1 cellular context compared by ENCODE assay signal in the genomic region with DNA sequence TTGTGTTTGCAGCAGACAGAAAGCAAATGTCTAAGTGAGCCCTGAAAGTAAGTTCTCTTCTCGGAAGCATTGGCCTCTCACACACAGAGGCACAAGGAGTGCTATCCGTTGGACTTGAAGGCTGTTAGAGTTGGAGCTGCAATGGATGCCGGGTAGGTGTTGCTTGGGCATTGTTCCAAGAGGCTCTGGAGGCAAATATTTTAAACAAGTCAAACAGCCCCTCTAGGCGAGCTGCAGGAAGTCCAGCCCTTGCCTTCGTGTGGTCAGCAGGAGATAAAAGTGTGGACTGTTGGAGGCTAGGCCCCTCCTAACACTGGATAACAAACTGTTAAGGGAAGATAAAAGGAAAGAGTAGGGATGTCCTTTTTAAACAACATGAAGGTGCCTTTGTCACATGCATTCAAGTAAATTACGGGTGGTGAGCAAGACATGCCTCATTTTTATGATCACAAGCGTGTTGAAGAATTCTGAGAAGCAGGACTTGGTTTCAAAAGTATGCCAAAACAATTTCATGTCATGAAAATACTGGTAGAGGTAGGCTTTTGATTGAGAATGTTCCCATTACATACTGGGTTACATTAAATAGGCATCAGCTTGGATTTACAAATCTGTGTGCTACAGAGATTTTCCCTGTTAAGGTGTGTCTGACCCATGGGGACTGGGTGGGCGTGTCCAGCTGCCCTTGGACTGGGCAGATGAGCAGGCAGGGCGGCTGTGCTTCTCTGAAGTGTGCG.
TF ChIP-seq lines count a peak whose summit lies in the region.

No MANE protein-coding gene starts in this region.

TF ChIP-seq in HepG2, 621 proteins besides CTCF, POLR2A, EP300 and RAD21 (continued from another document and continues in another):
- peak; percentile 28; the same call in 1 of the 2 replicates for TF ChIP-seq TFAP4 (IDR thresholded peaks at IDR 0.05; ENCODE audit: borderline replicate concordance, low read depth)
- peak; percentile 92 for TF ChIP-seq ZBTB7B (CRISPR knock-in tag; IDR thresholded peaks at IDR 0.05)
- TF ChIP-seq DNMT3B (CRISPR knock-in tag; conservative IDR thresholded peaks at IDR 0.05): no peak; the same call in 1 of the 2 replicates
- TF ChIP-seq, protein P1, sequence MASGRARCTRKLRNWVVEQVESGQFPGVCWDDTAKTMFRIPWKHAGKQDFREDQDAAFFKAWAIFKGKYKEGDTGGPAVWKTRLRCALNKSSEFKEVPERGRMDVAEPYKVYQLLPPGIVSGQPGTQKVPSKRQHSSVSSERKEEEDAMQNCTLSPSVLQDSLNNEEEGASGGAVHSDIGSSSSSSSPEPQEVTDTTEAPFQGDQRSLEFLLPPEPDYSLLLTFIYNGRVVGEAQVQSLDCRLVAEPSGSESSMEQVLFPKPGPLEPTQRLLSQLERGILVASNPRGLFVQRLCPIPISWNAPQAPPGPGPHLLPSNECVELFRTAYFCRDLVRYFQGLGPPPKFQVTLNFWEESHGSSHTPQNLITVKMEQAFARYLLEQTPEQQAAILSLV (CRISPR knock-in tag; IDR thresholded peaks at IDR 0.05; ENCODE audit: borderline replicate concordance): no peak
- TF ChIP-seq TBX2 (CRISPR knock-in tag; IDR thresholded peaks at IDR 0.05; ENCODE audit: borderline replicate concordance): peak; percentile 98
- no peak for TF ChIP-seq ZFP37 (CRISPR knock-in tag; IDR thresholded peaks at IDR 0.05; ENCODE audit: borderline replicate concordance)
- peak; percentile 66; the same call in 1 of the 2 replicates for TF ChIP-seq TARDBP (CRISPR knock-in tag; IDR thresholded peaks at IDR 0.05)
- TF ChIP-seq, protein P2, sequence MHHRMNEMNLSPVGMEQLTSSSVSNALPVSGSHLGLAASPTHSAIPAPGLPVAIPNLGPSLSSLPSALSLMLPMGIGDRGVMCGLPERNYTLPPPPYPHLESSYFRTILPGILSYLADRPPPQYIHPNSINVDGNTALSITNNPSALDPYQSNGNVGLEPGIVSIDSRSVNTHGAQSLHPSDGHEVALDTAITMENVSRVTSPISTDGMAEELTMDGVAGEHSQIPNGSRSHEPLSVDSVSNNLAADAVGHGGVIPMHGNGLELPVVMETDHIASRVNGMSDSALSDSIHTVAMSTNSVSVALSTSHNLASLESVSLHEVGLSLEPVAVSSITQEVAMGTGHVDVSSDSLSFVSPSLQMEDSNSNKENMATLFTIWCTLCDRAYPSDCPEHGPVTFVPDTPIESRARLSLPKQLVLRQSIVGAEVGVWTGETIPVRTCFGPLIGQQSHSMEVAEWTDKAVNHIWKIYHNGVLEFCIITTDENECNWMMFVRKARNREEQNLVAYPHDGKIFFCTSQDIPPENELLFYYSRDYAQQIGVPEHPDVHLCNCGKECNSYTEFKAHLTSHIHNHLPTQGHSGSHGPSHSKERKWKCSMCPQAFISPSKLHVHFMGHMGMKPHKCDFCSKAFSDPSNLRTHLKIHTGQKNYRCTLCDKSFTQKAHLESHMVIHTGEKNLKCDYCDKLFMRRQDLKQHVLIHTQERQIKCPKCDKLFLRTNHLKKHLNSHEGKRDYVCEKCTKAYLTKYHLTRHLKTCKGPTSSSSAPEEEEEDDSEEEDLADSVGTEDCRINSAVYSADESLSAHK (CRISPR knock-in tag; IDR thresholded peaks at IDR 0.05; ENCODE audit: borderline replicate concordance): no peak
- TF ChIP-seq ZNF616 (CRISPR knock-in tag; IDR thresholded peaks at IDR 0.05; ENCODE audit: low read depth): 0 out of 2 replicates have a peak, but pooled peaks have one; percentile 22
- 0 out of 2 replicates have a peak, but pooled peaks have one; percentile 16 for TF ChIP-seq ZBTB25 (CRISPR knock-in tag; IDR thresholded peaks at IDR 0.05)
- TF ChIP-seq HOXD1 (CRISPR knock-in tag; IDR thresholded peaks at IDR 0.05): no peak
- peak; percentile 84 for TF ChIP-seq NFIC (IDR thresholded peaks at IDR 0.05; ENCODE audit: low read length)
- TF ChIP-seq SKI (IDR thresholded peaks at IDR 0.05; ENCODE audit: partially characterized antibody): no peak
- TF ChIP-seq IRF2 (CRISPR knock-in tag; IDR thresholded peaks at IDR 0.05): peak; percentile 66
- peak; percentile 66; the same call in 1 of the 2 replicates for TF ChIP-seq CBFB (CRISPR knock-in tag; IDR thresholded peaks at IDR 0.05)
- TF ChIP-seq ATF7-NPFF (CRISPR knock-in tag; IDR thresholded peaks at IDR 0.05; ENCODE audit: low read depth): no peak
- peak; percentile 40 for TF ChIP-seq RBM22 (optimal IDR thresholded peaks at IDR 0.05; ENCODE audit: low read length)
- TF ChIP-seq HNRNPL (IDR thresholded peaks at IDR 0.05; ENCODE audit: low read depth, low read length): no peak
- TF ChIP-seq GPN1 (CRISPR knock-in tag; IDR thresholded peaks at IDR 0.05; ENCODE audit: borderline replicate concordance): no peak
- no peak for TF ChIP-seq PCBP1 (IDR thresholded peaks at IDR 0.05; ENCODE audit: borderline replicate concordance, low read depth, low read length)
- TF ChIP-seq RARA (CRISPR knock-in tag; IDR thresholded peaks at IDR 0.05): peak; percentile 72
- TF ChIP-seq ZGPAT (CRISPR knock-in tag; IDR thresholded peaks at IDR 0.05): peak; percentile 56
- TF ChIP-seq, protein P3, sequence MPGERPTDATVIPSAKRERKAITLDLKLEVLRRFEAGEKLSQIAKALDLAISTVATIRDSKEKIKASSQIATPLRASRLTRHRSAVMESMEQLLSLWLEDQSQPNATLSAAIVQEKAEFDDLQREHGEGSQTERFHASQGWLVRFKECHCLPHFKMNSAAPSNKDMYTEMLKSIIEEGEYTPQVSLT (CRISPR knock-in tag; IDR thresholded peaks at IDR 0.05; ENCODE audit: borderline replicate concordance, low read depth): no peak
- TF ChIP-seq ZFP41 (CRISPR knock-in tag; IDR thresholded peaks at IDR 0.05; ENCODE audit: borderline replicate concordance): no peak
- TF ChIP-seq ARID3A (IDR thresholded peaks at IDR 0.05; ENCODE audit: low read depth, low read length): no peak
- TF ChIP-seq, protein P4, sequence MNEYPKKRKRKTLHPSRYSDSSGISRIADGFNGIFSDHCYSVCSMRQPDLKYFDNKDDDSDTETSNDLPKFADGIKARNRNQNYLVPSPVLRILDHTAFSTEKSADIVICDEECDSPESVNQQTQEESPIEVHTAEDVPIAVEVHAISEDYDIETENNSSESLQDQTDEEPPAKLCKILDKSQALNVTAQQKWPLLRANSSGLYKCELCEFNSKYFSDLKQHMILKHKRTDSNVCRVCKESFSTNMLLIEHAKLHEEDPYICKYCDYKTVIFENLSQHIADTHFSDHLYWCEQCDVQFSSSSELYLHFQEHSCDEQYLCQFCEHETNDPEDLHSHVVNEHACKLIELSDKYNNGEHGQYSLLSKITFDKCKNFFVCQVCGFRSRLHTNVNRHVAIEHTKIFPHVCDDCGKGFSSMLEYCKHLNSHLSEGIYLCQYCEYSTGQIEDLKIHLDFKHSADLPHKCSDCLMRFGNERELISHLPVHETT (CRISPR knock-in tag; conservative IDR thresholded peaks at IDR 0.05): 0 out of 2 replicates have a peak, but pooled peaks have one; percentile 12
- no peak for TF ChIP-seq TAF15 (IDR thresholded peaks at IDR 0.05; ENCODE audit: low read depth, low read length, poor library complexity, severe bottlenecking)
- peak; percentile 76 for TF ChIP-seq SAP130 (CRISPR knock-in tag; IDR thresholded peaks at IDR 0.05; ENCODE audit: low read depth)
- peak; percentile 75; the same call in 1 of the 2 replicates for TF ChIP-seq MTA1 (CRISPR knock-in tag; IDR thresholded peaks at IDR 0.05; ENCODE audit: borderline replicate concordance)
- 0 out of 2 replicates have a peak, but pooled peaks have one; percentile 88 for TF ChIP-seq ZMAT3 (CRISPR knock-in tag; conservative IDR thresholded peaks at IDR 0.05)
- peak; percentile 67; the same call in 1 of the 2 replicates for TF ChIP-seq BCL6 (CRISPR knock-in tag; IDR thresholded peaks at IDR 0.05)
- no peak for TF ChIP-seq ZNF775 (CRISPR knock-in tag; IDR thresholded peaks at IDR 0.05; ENCODE audit: borderline replicate concordance)
- TF ChIP-seq JUNB (CRISPR knock-in tag; IDR thresholded peaks at IDR 0.05; ENCODE audit: borderline replicate concordance): no peak
- peak; percentile 74; the same call in 1 of the 2 replicates for TF ChIP-seq ZNF605 (CRISPR knock-in tag; IDR thresholded peaks at IDR 0.05)
- peak; percentile 78 for TF ChIP-seq MAX (IDR thresholded peaks at IDR 0.05)
- no peak for TF ChIP-seq ZNF432 (CRISPR knock-in tag; IDR thresholded peaks at IDR 0.05; ENCODE audit: borderline replicate concordance)
- TF ChIP-seq KAT8 (CRISPR knock-in tag; IDR thresholded peaks at IDR 0.05): peak; percentile 74; the same call in 1 of the 2 replicates
- TF ChIP-seq HMGXB4 (CRISPR knock-in tag; IDR thresholded peaks at IDR 0.05; ENCODE audit: borderline replicate concordance in 1 of 2, low read depth in 1 of 2): peak in 1 of 2 experiments; percentile 36; a peak in 2 of 4 replicates
- TF ChIP-seq SOX6 (IDR thresholded peaks at IDR 0.05): no peak
- peak; percentile 92 for TF ChIP-seq SOX6 (CRISPR knock-in tag; IDR thresholded peaks at IDR 0.05)
- TF ChIP-seq LCORL (IDR thresholded peaks at IDR 0.05): no peak
- peak; percentile 88; the same call in 1 of the 2 replicates for TF ChIP-seq LCORL (CRISPR knock-in tag; IDR thresholded peaks at IDR 0.05)
- no peak for TF ChIP-seq SUZ12 (IDR thresholded peaks at IDR 0.05; ENCODE audit: low read depth, low read length)
